Comparison of ENCODE assay signal across 21 cellular contexts in genomic region chr9:112582371-112582770, GRCh38.
"Had no signal": no experiment of that assay in that cellular context is flagged by ENCODE, and none has a peak within 500 bp of the region (broad histone marks: within the 10 kb centered on the region; RNA-seq: fewer than 3 reads in every experiment).

No MANE protein-coding gene starts in this region.

- ATAC-seq: effector memory CD8-positive, alpha-beta T cell; gastrocnemius medialis; heart left ventricle; natural killer cell treated with Interleukin-12 subunit alpha and Interleukin-12 subunit beta and Interleukin-15 and Interleukin-18, amount 100 ng/mL, for 72 hours; pancreas; stimulated activated memory B cell treated with anti-CD40 and anti-IgM and Interleukin-4, amounts not matched to agents 10 μg/mL and 1 μg/mL and 100 μg/mL, for 72 hours had no signal

- H3K27me3 ChIP-seq: gastrocnemius medialis, heart left ventricle, neutrophil, pancreas, sigmoid colon, spleen, testis had no signal

- H3K27ac ChIP-seq: gastrocnemius medialis, heart left ventricle, neutrophil, pancreas, sigmoid colon, spleen, testis had no signal

- H3K4me1 Mint-ChIP-seq: immature natural killer cell; stimulated activated memory B cell treated with anti-CD40 and anti-IgM and Interleukin-4, amounts not matched to agents 10 μg/mL and 1 μg/mL and 100 μg/mL, for 72 hours had no signal

- H3K27ac Mint-ChIP-seq: activated naive CD8-positive, alpha-beta T cell; activated T-helper 1 cell treated with anti-CD3 and anti-CD28 coated beads, Interleukin-12 subunit alpha, Interleukin-12 subunit beta, Interleukin-2, Interleukin-4 antibody, amounts not matched to agents 30 ng/mL and 10 ng/mL and 1 ng/mL, durations not matched to agents 14 hours and 24 hours and 36 hours; effector memory CD8-positive, alpha-beta T cell; immature natural killer cell; natural killer cell treated with Interleukin-12 subunit alpha and Interleukin-12 subunit beta and Interleukin-15 and Interleukin-18, amount 100 ng/mL, for 72 hours; stimulated activated memory B cell treated with anti-CD40 and anti-IgM and Interleukin-4, amounts not matched to agents 10 μg/mL and 1 μg/mL and 100 μg/mL, for 72 hours; T-helper 1 cell treated with Interleukin-12 subunit alpha and Interleukin-12 subunit beta and Interleukin-4 antibody, amounts not matched to agents 30 μg/mL and 1 μg/mL, for 36 hours; type B pancreatic cell had no signal

- H3K4me1 ChIP-seq: pancreas, sigmoid colon, spleen, testis had no signal

- H3K27me3 Mint-ChIP-seq: activated naive CD8-positive, alpha-beta T cell; effector memory CD8-positive, alpha-beta T cell; stimulated activated memory B cell treated with anti-CD40 and anti-IgM and Interleukin-4, amounts not matched to agents 10 μg/mL and 1 μg/mL and 100 μg/mL, for 72 hours; type B pancreatic cell had no signal

- DNase-seq: activated CD4-positive, alpha-beta T cell treated with anti-CD3 and anti-CD28 coated beads for 1 hour; activated CD4-positive, alpha-beta T cell treated with anti-CD3 and anti-CD28 coated beads, Interleukin-2, amount 50 U/mL, for 4 hours; activated gamma-delta T cell treated with Interleukin-2 at 50 U/mL for 16 hours; dermis blood vessel endothelial cell; effector memory CD8-positive, alpha-beta T cell; gastrocnemius medialis; heart left ventricle; immature natural killer cell; kidney glomerular epithelial cell; pancreas; sigmoid colon; spleen; stimulated activated CD4-positive, alpha-beta T cell treated with anti-CD3 and anti-CD28 coated beads, Interleukin-4, amount 100 ng/mL, for 4 hours; testis had no signal

- H3K9me3 ChIP-seq: gastrocnemius medialis, heart left ventricle, neutrophil, pancreas, sigmoid colon, spleen, testis had no signal

- H3K36me3 Mint-ChIP-seq: immature natural killer cell; natural killer cell treated with Interleukin-12 subunit alpha and Interleukin-12 subunit beta and Interleukin-15 and Interleukin-18, amount 100 ng/mL, for 72 hours; stimulated activated memory B cell treated with anti-CD40 and anti-IgM and Interleukin-4, amounts not matched to agents 10 μg/mL and 1 μg/mL and 100 μg/mL, for 72 hours; type B pancreatic cell had no signal

- H3K9me3 Mint-ChIP-seq: activated T-helper 1 cell treated with anti-CD3 and anti-CD28 coated beads, Interleukin-12 subunit alpha, Interleukin-12 subunit beta, Interleukin-2, Interleukin-4 antibody, amounts not matched to agents 30 ng/mL and 10 ng/mL and 1 ng/mL, durations not matched to agents 14 hours and 24 hours and 36 hours; effector memory CD8-positive, alpha-beta T cell; immature natural killer cell; natural killer cell treated with Interleukin-12 subunit alpha and Interleukin-12 subunit beta and Interleukin-15 and Interleukin-18, amount 100 ng/mL, for 72 hours; stimulated activated memory B cell treated with anti-CD40 and anti-IgM and Interleukin-4, amounts not matched to agents 10 μg/mL and 1 μg/mL and 100 μg/mL, for 72 hours; T-helper 1 cell treated with Interleukin-12 subunit alpha and Interleukin-12 subunit beta and Interleukin-4 antibody, amounts not matched to agents 30 μg/mL and 1 μg/mL, for 36 hours; type B pancreatic cell had no signal

- H3K4me3 Mint-ChIP-seq: activated naive CD8-positive, alpha-beta T cell; activated T-helper 1 cell treated with anti-CD3 and anti-CD28 coated beads, Interleukin-12 subunit alpha, Interleukin-12 subunit beta, Interleukin-2, Interleukin-4 antibody, amounts not matched to agents 30 ng/mL and 10 ng/mL and 1 ng/mL, durations not matched to agents 14 hours and 24 hours and 36 hours; effector memory CD8-positive, alpha-beta T cell; immature natural killer cell; natural killer cell treated with Interleukin-12 subunit alpha and Interleukin-12 subunit beta and Interleukin-15 and Interleukin-18, amount 100 ng/mL, for 72 hours; stimulated activated memory B cell treated with anti-CD40 and anti-IgM and Interleukin-4, amounts not matched to agents 10 μg/mL and 1 μg/mL and 100 μg/mL, for 72 hours; T-helper 1 cell treated with Interleukin-12 subunit alpha and Interleukin-12 subunit beta and Interleukin-4 antibody, amounts not matched to agents 30 μg/mL and 1 μg/mL, for 36 hours; type B pancreatic cell had no signal
